In genomic region chr19:1274852-1275259, GRCh38 we compare ENCODE assay signal across 8 cellular contexts. TPM values are rescaled to one million over a fixed set of nuclear protein-coding genes. Genes with fewer than 3 reads are reported as not detected.
DNase-seq lines count a peak whose midpoint lies in the region; FAIRE-seq and TF ChIP-seq lines count a peak whose summit lies in the region.

No MANE protein-coding gene starts in this region.

- H2AFZ ChIP-seq in OCI-LY7 (ENCODE audit: low read length) (no peak overlapping the region), endothelial cell of umbilical vein (ENCODE audit: low read depth, low read length) (no peak overlapping the region)

- intact Hi-C loops in OCI-LY7 (cut with micrococcal nuclease; ENCODE audit: unreplicated experiment) = loop anchor here (5.0 kb wide), 1 partner anchor 162 kb away; the partner anchor contains the start of gene RPS15
- intact Hi-C loops in endothelial cell of umbilical vein (cut with micrococcal nuclease) = no loop called here

- peaks cover 39% of the 10 kb centered on the region for H3K36me3 ChIP-seq in GM06990 (ENCODE audit: control insufficient read depth, insufficient read depth, low read length)
- H3K36me3 ChIP-seq in OCI-LY7 (ENCODE audit: insufficient read depth, low read length) = peaks cover 92% of the 10 kb centered on the region
- H3K36me3 ChIP-seq in endothelial cell of umbilical vein (ENCODE audit: control insufficient read depth in 2 of 2, extremely low read depth in 1 of 2, insufficient read depth in 2 of 2, low read length in 2 of 2) = peaks cover 23 to 40% of the 10 kb centered on the region in 2 experiments
- peaks cover 51% of the 10 kb centered on the region for H3K36me3 ChIP-seq in neutrophil

- TF ChIP-seq POLR2A in endothelial cell of umbilical vein (IDR thresholded peaks at IDR 0.05; ENCODE audit: low read depth, low read length) = no peak

- no peaks in the 10 kb centered on the region for H3K9me1 ChIP-seq in endothelial cell of umbilical vein (replicated peaks; ENCODE audit: control insufficient read depth, extremely low read depth, insufficient read depth, low read length)

- H3K4me1 ChIP-seq in OCI-LY7 (ENCODE audit: insufficient read depth, low read length, poor library complexity, severe bottlenecking) (peaks cover 56% of the 10 kb centered on the region), endothelial cell of umbilical vein (ENCODE audit: control insufficient read depth, extremely low read depth, insufficient read depth, low read length) (peaks cover 35% of the 10 kb centered on the region), neutrophil (ENCODE audit: control insufficient read depth in 1 of 2, insufficient read depth in 1 of 2, low read depth in 1 of 2, low read length in 1 of 2) (peaks cover 65 to 71% of the 10 kb centered on the region in 2 experiments)

- peak; percentile 63 for DNase-seq in GM06990 (ENCODE audit: extremely low read depth, insufficient read length)
- DNase-seq in OCI-LY7 (ENCODE audit: low spot score) = no peak
- DNase-seq in endothelial cell of umbilical vein (ENCODE audit: low read depth, low spot score) = no peak
- no peak for DNase-seq in HCEC 1CT
- no peak for DNase-seq in UCSD-AML1 (lab: John Stamatoyannopoulos, UW; ENCODE audit: unreplicated experiment)
- DNase-seq in GM03348 (ENCODE audit: low spot score) = no peak
- DNase-seq in DMS153 treated with DMSO at 0.1 percent for 48 hours (lab: John Stamatoyannopoulos, UW; ENCODE audit: unreplicated experiment) = no peak

- no peak for FAIRE-seq in endothelial cell of umbilical vein (lab: Jason Lieb, UNC)

- dilution Hi-C loops in endothelial cell of umbilical vein (cut with MboI; ENCODE audit: extremely low pct_ligation_motif_present, low sequenced_read_pairs) = no loop called here

- H3K79me2 ChIP-seq in OCI-LY7 (ENCODE audit: insufficient read depth, low read depth, low read length) (peaks cover 60% of the 10 kb centered on the region), endothelial cell of umbilical vein (ENCODE audit: control insufficient read depth, insufficient read depth, low read length) (peaks cover 45% of the 10 kb centered on the region)

- H3K4me3 ChIP-seq in GM06990 (replicated peaks; ENCODE audit: low read depth, low read length) = peak overlapping the region; percentile 58
- H3K4me3 ChIP-seq in OCI-LY7 (ENCODE audit: low read depth, low read length, poor library complexity, severe bottlenecking) = peak overlapping the region; percentile 95
- peak overlapping the region in 2 of 3 experiments; percentile 10 to 78 for H3K4me3 ChIP-seq in endothelial cell of umbilical vein (replicated peaks in 1 of 3; ENCODE audit: insufficient read depth in 1 of 3, low read depth in 1 of 3, low read length in 3 of 3)
- peak overlapping the region; percentile 80 to 82 for H3K4me3 ChIP-seq in neutrophil (ENCODE audit: low read depth in 1 of 2, low read length in 1 of 2)

- H3K27me3 ChIP-seq in GM06990 (replicated peaks; ENCODE audit: control insufficient read depth, insufficient read depth, low read length) = no peaks in the 10 kb centered on the region
- no peaks in the 10 kb centered on the region for H3K27me3 ChIP-seq in endothelial cell of umbilical vein (ENCODE audit: control insufficient read depth in 2 of 2, insufficient read depth in 2 of 2, low read length in 2 of 2)
- H3K27me3 ChIP-seq in neutrophil = no peaks in the 10 kb centered on the region

- POLR2A ChIA-PET in OCI-LY7 (lab: Charles Lee) = interaction anchor here (0.6 to 1.0 kb wide), 2 partner anchors 9 to 22 kb away, joined by 3 read pairs; no protein-coding TSS in a partner anchor
- POLR2A ChIA-PET in endothelial cell of umbilical vein (lab: Charles Lee) = interaction anchor here (1.0 kb wide), 1 partner anchor 30 kb away, joined by 4 read pairs; no protein-coding TSS in a partner anchor

- H3K9me2 ChIP-seq in OCI-LY7 (ENCODE audit: insufficient read depth, low read length) = no peaks in the 10 kb centered on the region

- TF ChIP-seq CTCF in GM06990 (IDR thresholded peaks at IDR 0.05; ENCODE audit: insufficient read depth, low read length, poor library complexity, severe bottlenecking) (no peak), OCI-LY7 (conservative IDR thresholded peaks at IDR 0.05; ENCODE audit: low read length) (no peak), endothelial cell of umbilical vein (IDR thresholded peaks at IDR 0.05; ENCODE audit: extremely low read depth in 1 of 2, insufficient read depth in 1 of 2, low read depth in 1 of 2, low read length in 2 of 2) (no peak), neutrophil (IDR thresholded peaks at IDR 0.05) (no peak)

- H3K4me2 ChIP-seq in OCI-LY7 (ENCODE audit: low read length) (peak overlapping the region; percentile 100), endothelial cell of umbilical vein (ENCODE audit: insufficient read depth, low read length) (peak overlapping the region; percentile 40)

- BruUV-seq in OCI-LY7 (replicated peaks; lab: Mats Ljungman, UMichigan) (no TSS peak), endothelial cell of umbilical vein (replicated peaks; lab: Mats Ljungman, UMichigan) (no TSS peak)

- CTCF ChIA-PET in OCI-LY7 (lab: Charles Lee; ENCODE audit: unreplicated experiment) = no interaction called here
- CTCF ChIA-PET in endothelial cell of umbilical vein (lab: Charles Lee) = interaction anchor here (0.6 to 3.9 kb wide), 4 partner anchors 8 to 41 kb away, joined by 3 to 42 read pairs (median 14); no protein-coding TSS in a partner anchor

- no peaks in the 10 kb centered on the region for H3K9me3 ChIP-seq in OCI-LY7 (ENCODE audit: low read length)
- no peaks in the 10 kb centered on the region for H3K9me3 ChIP-seq in endothelial cell of umbilical vein (replicated peaks; ENCODE audit: control insufficient read depth, insufficient read depth, low read length)
- no peaks in the 10 kb centered on the region for H3K9me3 ChIP-seq in neutrophil

- H3K27ac ChIP-seq in OCI-LY7 (ENCODE audit: low read depth, low read length, poor library complexity, severe bottlenecking) (peak overlapping the region; percentile 92), endothelial cell of umbilical vein (ENCODE audit: insufficient read depth, low read depth, low read length) (peak overlapping the region; percentile 95), neutrophil (peak overlapping the region; percentile 99)

- peak overlapping the region; percentile 93 for H3K9ac ChIP-seq in endothelial cell of umbilical vein (replicated peaks; ENCODE audit: extremely low read depth, insufficient read depth, low read length)

- peaks cover 3% of the 10 kb centered on the region; the same call in 1 of the 2 replicates for H4K20me1 ChIP-seq in OCI-LY7 (ENCODE audit: insufficient read depth, low read length)
- H4K20me1 ChIP-seq in endothelial cell of umbilical vein (replicated peaks; ENCODE audit: control insufficient read depth, extremely low read depth, insufficient read depth, low read length) = no peaks in the 10 kb centered on the region

RNA-seq across cellular contexts. Expression of gene FAM174C, which starts 0.5 kb away (rescaled TPM):
- total RNA-seq in OCI-LY7 (2014; rRNA removed; shearing (Covaris generic)) = 52.6 and 53.2 TPM in 2 replicates
- total RNA-seq in OCI-LY7 (2022) = 79.8 and 81.5 TPM in 2 replicates
- 46.7 and 47.5 TPM in 2 replicates for total RNA-seq in endothelial cell of umbilical vein
- polyA plus RNA-seq in endothelial cell of umbilical vein = 83.9 and 127 TPM in 2 replicates
- 45.5 and 62.4 TPM in 2 replicates for polyA plus RNA-seq in endothelial cell of umbilical vein (2011; cell fraction: cytosol; rRNA removed)
- polyA plus RNA-seq in endothelial cell of umbilical vein (2011; cell fraction: nucleus; rRNA removed) = 22.4 and 27.0 TPM in 2 replicates
- 36.7 and 43.6 TPM in 2 replicates for polyA plus RNA-seq in endothelial cell of umbilical vein (2012)
- polyA minus RNA-seq in endothelial cell of umbilical vein = 10.6 and 15.2 TPM in 2 replicates
- polyA minus RNA-seq in endothelial cell of umbilical vein (2011; cell fraction: cytosol; rRNA and poly(A)+ RNA removed) = 70.9 TPM
- 5.8 and 8.0 TPM in 2 replicates for polyA minus RNA-seq in endothelial cell of umbilical vein (2011; cell fraction: nucleus; rRNA and poly(A)+ RNA removed)

RNA-seq across cellular contexts. Expression of gene CIRBP, which starts 5.7 kb away (rescaled TPM):
- 278 and 287 TPM in 2 replicates for total RNA-seq in OCI-LY7 (2014; rRNA removed; shearing (Covaris generic))
- total RNA-seq in OCI-LY7 (2022) (309 and 321 TPM in 2 replicates), endothelial cell of umbilical vein (225 and 229 TPM in 2 replicates)
- 267 and 439 TPM in 2 replicates for polyA plus RNA-seq in endothelial cell of umbilical vein
- 345 and 381 TPM in 2 replicates for polyA plus RNA-seq in endothelial cell of umbilical vein (2011; cell fraction: cytosol; rRNA removed)
- polyA plus RNA-seq in endothelial cell of umbilical vein (2011; cell fraction: nucleus; rRNA removed) = 851 and 1,301 TPM in 2 replicates
- 199 and 231 TPM in 2 replicates for polyA plus RNA-seq in endothelial cell of umbilical vein (2012)
- 136 and 186 TPM in 2 replicates for polyA minus RNA-seq in endothelial cell of umbilical vein
- polyA minus RNA-seq in endothelial cell of umbilical vein (2011; cell fraction: cytosol; rRNA and poly(A)+ RNA removed) = 43.9 TPM
- polyA minus RNA-seq in endothelial cell of umbilical vein (2011; cell fraction: nucleus; rRNA and poly(A)+ RNA removed) = 105 and 121 TPM in 2 replicates

RNA-seq across cellular contexts. Expression of gene EFNA2, which starts 10.8 kb away (rescaled TPM):
- total RNA-seq in OCI-LY7 (2014; rRNA removed; shearing (Covaris generic)) = not detected in 2 replicates
- not detected in 2 replicates for total RNA-seq in OCI-LY7 (2022)
- 1.1 and 2.5 TPM in 2 replicates for total RNA-seq in endothelial cell of umbilical vein
- polyA plus RNA-seq in endothelial cell of umbilical vein = 0.52 and 0.99 TPM in 2 replicates
- 0.31 and 0.58 TPM in 2 replicates for polyA plus RNA-seq in endothelial cell of umbilical vein (2011; cell fraction: cytosol; rRNA removed)
- polyA plus RNA-seq in endothelial cell of umbilical vein (2011; cell fraction: nucleus; rRNA removed) = 0.36 and 0.42 TPM in 2 replicates
- 0.44 and 1.2 TPM in 2 replicates for polyA plus RNA-seq in endothelial cell of umbilical vein (2012)
- polyA minus RNA-seq in endothelial cell of umbilical vein = not detected in 2 replicates
- polyA minus RNA-seq in endothelial cell of umbilical vein (2011; cell fraction: cytosol; rRNA and poly(A)+ RNA removed) = 2.5 TPM
- not detected in 2 replicates for polyA minus RNA-seq in endothelial cell of umbilical vein (2011; cell fraction: nucleus; rRNA and poly(A)+ RNA removed)

RNA-seq across cellular contexts. Expression of gene MIDN, which starts 26.5 kb away (rescaled TPM):
- total RNA-seq in OCI-LY7 (2014; rRNA removed; shearing (Covaris generic)) = 11.7 and 20.3 TPM in 2 replicates
- total RNA-seq in OCI-LY7 (2022) (70.9 and 75.8 TPM in 2 replicates), endothelial cell of umbilical vein (85.9 and 107 TPM in 2 replicates)
- 20.0 and 23.6 TPM in 2 replicates for polyA plus RNA-seq in endothelial cell of umbilical vein
- 8.3 and 13.6 TPM in 2 replicates for polyA plus RNA-seq in endothelial cell of umbilical vein (2011; cell fraction: cytosol; rRNA removed)
- 26.3 and 27.8 TPM in 2 replicates for polyA plus RNA-seq in endothelial cell of umbilical vein (2011; cell fraction: nucleus; rRNA removed)
- polyA plus RNA-seq in endothelial cell of umbilical vein (2012) = 16.1 and 27.1 TPM in 2 replicates
- polyA minus RNA-seq in endothelial cell of umbilical vein = 13.6 and 16.8 TPM in 2 replicates
- 34.1 TPM for polyA minus RNA-seq in endothelial cell of umbilical vein (2011; cell fraction: cytosol; rRNA and poly(A)+ RNA removed)
- 10.2 and 42.0 TPM in 2 replicates for polyA minus RNA-seq in endothelial cell of umbilical vein (2011; cell fraction: nucleus; rRNA and poly(A)+ RNA removed)

RNA-seq across cellular contexts. Expression of gene ATP5F1D, which starts 33.3 kb away (rescaled TPM):
- 51.8 and 82.1 TPM in 2 replicates for total RNA-seq in OCI-LY7 (2014; rRNA removed; shearing (Covaris generic))
- total RNA-seq in OCI-LY7 (2022) = 207 and 266 TPM in 2 replicates
- total RNA-seq in endothelial cell of umbilical vein = 190 and 192 TPM in 2 replicates
- polyA plus RNA-seq in endothelial cell of umbilical vein = 167 and 236 TPM in 2 replicates
- 55.6 and 104 TPM in 2 replicates for polyA plus RNA-seq in endothelial cell of umbilical vein (2011; cell fraction: cytosol; rRNA removed)
- 31.6 and 37.8 TPM in 2 replicates for polyA plus RNA-seq in endothelial cell of umbilical vein (2011; cell fraction: nucleus; rRNA removed)
- 93.2 and 184 TPM in 2 replicates for polyA plus RNA-seq in endothelial cell of umbilical vein (2012)
- 27.5 and 56.7 TPM in 2 replicates for polyA minus RNA-seq in endothelial cell of umbilical vein
- 231 TPM for polyA minus RNA-seq in endothelial cell of umbilical vein (2011; cell fraction: cytosol; rRNA and poly(A)+ RNA removed)
- 9.3 and 13.8 TPM in 2 replicates for polyA minus RNA-seq in endothelial cell of umbilical vein (2011; cell fraction: nucleus; rRNA and poly(A)+ RNA removed)

Comparison
In these comparisons a context has a peak if more than half of its experiments do, and no peak if none do; other contexts are left out.
1. H3K4me3 ChIP-seq: peak in every context shown above with its lines; median percentile 95 in OCI-LY7; 81 in neutrophil; 58 in GM06990; 44 in endothelial cell of umbilical vein.